In the genomic region with DNA sequence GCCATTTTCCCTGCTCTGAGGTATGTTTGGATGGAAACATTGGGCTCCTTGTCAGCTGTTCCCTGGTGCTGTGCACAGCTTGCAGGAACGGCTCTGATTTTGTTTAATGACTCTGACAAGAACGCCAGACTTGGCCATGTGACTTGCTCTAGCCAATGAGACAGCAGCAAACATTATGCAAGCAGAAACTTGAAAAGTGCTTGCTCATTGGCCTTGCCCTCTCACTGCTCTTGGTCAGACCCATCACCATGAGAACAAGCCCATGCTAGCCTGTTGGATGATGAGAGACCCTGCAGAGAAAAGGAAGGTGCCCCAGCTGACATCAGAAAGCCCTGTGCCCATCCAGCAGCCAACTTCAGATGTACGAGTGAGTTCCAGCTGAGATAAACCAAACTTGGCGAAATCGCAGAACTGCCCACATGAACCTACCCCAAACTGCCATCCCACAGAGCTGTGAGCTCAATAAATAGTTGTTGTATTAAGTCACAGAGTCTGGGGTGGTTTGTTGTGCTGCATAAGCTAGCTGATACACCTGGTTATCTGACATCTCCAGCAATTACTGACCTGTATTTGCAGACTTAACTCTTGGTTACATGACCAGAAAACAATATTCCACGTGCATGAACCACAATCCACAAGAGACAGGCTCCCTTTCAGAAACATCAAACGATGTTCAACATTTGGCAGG, we compare ENCODE assay signal across 1 cellular context.
TF ChIP-seq lines count a peak whose summit lies in the region.

No MANE protein-coding gene starts in this region.

TF ChIP-seq in K562, 482 proteins besides CTCF, POLR2A, EP300 and RAD21 (continued from another document and continues in another):
- TF ChIP-seq, protein P1, sequence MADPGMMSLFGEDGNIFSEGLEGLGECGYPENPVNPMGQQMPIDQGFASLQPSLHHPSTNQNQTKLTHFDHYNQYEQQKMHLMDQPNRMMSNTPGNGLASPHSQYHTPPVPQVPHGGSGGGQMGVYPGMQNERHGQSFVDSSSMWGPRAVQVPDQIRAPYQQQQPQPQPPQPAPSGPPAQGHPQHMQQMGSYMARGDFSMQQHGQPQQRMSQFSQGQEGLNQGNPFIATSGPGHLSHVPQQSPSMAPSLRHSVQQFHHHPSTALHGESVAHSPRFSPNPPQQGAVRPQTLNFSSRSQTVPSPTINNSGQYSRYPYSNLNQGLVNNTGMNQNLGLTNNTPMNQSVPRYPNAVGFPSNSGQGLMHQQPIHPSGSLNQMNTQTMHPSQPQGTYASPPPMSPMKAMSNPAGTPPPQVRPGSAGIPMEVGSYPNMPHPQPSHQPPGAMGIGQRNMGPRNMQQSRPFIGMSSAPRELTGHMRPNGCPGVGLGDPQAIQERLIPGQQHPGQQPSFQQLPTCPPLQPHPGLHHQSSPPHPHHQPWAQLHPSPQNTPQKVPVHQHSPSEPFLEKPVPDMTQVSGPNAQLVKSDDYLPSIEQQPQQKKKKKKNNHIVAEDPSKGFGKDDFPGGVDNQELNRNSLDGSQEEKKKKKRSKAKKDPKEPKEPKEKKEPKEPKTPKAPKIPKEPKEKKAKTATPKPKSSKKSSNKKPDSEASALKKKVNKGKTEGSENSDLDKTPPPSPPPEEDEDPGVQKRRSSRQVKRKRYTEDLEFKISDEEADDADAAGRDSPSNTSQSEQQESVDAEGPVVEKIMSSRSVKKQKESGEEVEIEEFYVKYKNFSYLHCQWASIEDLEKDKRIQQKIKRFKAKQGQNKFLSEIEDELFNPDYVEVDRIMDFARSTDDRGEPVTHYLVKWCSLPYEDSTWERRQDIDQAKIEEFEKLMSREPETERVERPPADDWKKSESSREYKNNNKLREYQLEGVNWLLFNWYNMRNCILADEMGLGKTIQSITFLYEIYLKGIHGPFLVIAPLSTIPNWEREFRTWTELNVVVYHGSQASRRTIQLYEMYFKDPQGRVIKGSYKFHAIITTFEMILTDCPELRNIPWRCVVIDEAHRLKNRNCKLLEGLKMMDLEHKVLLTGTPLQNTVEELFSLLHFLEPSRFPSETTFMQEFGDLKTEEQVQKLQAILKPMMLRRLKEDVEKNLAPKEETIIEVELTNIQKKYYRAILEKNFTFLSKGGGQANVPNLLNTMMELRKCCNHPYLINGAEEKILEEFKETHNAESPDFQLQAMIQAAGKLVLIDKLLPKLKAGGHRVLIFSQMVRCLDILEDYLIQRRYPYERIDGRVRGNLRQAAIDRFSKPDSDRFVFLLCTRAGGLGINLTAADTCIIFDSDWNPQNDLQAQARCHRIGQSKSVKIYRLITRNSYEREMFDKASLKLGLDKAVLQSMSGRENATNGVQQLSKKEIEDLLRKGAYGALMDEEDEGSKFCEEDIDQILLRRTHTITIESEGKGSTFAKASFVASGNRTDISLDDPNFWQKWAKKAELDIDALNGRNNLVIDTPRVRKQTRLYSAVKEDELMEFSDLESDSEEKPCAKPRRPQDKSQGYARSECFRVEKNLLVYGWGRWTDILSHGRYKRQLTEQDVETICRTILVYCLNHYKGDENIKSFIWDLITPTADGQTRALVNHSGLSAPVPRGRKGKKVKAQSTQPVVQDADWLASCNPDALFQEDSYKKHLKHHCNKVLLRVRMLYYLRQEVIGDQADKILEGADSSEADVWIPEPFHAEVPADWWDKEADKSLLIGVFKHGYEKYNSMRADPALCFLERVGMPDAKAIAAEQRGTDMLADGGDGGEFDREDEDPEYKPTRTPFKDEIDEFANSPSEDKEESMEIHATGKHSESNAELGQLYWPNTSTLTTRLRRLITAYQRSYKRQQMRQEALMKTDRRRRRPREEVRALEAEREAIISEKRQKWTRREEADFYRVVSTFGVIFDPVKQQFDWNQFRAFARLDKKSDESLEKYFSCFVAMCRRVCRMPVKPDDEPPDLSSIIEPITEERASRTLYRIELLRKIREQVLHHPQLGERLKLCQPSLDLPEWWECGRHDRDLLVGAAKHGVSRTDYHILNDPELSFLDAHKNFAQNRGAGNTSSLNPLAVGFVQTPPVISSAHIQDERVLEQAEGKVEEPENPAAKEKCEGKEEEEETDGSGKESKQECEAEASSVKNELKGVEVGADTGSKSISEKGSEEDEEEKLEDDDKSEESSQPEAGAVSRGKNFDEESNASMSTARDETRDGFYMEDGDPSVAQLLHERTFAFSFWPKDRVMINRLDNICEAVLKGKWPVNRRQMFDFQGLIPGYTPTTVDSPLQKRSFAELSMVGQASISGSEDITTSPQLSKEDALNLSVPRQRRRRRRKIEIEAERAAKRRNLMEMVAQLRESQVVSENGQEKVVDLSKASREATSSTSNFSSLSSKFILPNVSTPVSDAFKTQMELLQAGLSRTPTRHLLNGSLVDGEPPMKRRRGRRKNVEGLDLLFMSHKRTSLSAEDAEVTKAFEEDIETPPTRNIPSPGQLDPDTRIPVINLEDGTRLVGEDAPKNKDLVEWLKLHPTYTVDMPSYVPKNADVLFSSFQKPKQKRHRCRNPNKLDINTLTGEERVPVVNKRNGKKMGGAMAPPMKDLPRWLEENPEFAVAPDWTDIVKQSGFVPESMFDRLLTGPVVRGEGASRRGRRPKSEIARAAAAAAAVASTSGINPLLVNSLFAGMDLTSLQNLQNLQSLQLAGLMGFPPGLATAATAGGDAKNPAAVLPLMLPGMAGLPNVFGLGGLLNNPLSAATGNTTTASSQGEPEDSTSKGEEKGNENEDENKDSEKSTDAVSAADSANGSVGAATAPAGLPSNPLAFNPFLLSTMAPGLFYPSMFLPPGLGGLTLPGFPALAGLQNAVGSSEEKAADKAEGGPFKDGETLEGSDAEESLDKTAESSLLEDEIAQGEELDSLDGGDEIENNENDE (IDR thresholded peaks at IDR 0.05; ENCODE audit: low read depth, low read length): no peak
- TF ChIP-seq SMARCB1 (IDR thresholded peaks at IDR 0.05; ENCODE audit: insufficient read length, low read depth): no peak
- TF ChIP-seq RBM22 (IDR thresholded peaks at IDR 0.05; ENCODE audit: low read depth, low read length, poor library complexity, severe bottlenecking): no peak
- TF ChIP-seq FOXP1 (CRISPR knock-in tag; IDR thresholded peaks at IDR 0.05): no peak
- TF ChIP-seq RBM17 (IDR thresholded peaks at IDR 0.05; ENCODE audit: borderline replicate concordance, low read depth, low read length): no peak
- TF ChIP-seq CBFA2T2 (conservative IDR thresholded peaks at IDR 0.05): 0 out of 2 replicates have a peak, but pooled peaks have one; percentile 26
- TF ChIP-seq HDGF (IDR thresholded peaks at IDR 0.05): no peak
- TF ChIP-seq STAT5B (CRISPR knock-in tag; IDR thresholded peaks at IDR 0.05): no peak
- peak; percentile 81 for TF ChIP-seq NFE2 (IDR thresholded peaks at IDR 0.05; ENCODE audit: low read depth)
- TF ChIP-seq OTX1 (CRISPR knock-in tag; IDR thresholded peaks at IDR 0.05): no peak
- no peak for TF ChIP-seq SMARCE1 (IDR thresholded peaks at IDR 0.05)
- TF ChIP-seq CEBPG (CRISPR knock-in tag; IDR thresholded peaks at IDR 0.05): no peak
- peak in 1 of 2 experiments; percentile 24; a peak in 2 of 4 replicates for TF ChIP-seq CEBPG (tag; conservative IDR thresholded peaks at IDR 0.05 in 1 of 2, IDR thresholded peaks at IDR 0.05 in 1 of 2)
- TF ChIP-seq, protein P2, sequence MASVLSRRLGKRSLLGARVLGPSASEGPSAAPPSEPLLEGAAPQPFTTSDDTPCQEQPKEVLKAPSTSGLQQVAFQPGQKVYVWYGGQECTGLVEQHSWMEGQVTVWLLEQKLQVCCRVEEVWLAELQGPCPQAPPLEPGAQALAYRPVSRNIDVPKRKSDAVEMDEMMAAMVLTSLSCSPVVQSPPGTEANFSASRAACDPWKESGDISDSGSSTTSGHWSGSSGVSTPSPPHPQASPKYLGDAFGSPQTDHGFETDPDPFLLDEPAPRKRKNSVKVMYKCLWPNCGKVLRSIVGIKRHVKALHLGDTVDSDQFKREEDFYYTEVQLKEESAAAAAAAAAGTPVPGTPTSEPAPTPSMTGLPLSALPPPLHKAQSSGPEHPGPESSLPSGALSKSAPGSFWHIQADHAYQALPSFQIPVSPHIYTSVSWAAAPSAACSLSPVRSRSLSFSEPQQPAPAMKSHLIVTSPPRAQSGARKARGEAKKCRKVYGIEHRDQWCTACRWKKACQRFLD (CRISPR knock-in tag; IDR thresholded peaks at IDR 0.05): no peak
- no peak for TF ChIP-seq SREBF1 (IDR thresholded peaks at IDR 0.05; ENCODE audit: borderline replicate concordance, low read depth, low read length)
- no peak for TF ChIP-seq HNRNPK (IDR thresholded peaks at IDR 0.05; ENCODE audit: low read depth, low read length, poor library complexity, severe bottlenecking)
- no peak for TF ChIP-seq ZNF3 (CRISPR knock-in tag; IDR thresholded peaks at IDR 0.05)
- TF ChIP-seq, protein P3, sequence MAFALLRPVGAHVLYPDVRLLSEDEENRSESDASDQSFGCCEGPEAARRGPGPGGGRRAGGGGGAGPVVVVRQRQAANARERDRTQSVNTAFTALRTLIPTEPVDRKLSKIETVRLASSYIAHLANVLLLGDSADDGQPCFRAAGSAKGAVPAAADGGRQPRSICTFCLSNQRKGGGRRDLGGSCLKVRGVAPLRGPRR (CRISPR knock-in tag; IDR thresholded peaks at IDR 0.05): no peak
- TF ChIP-seq FOS (IDR thresholded peaks at IDR 0.05; ENCODE audit: extremely low read depth, insufficient read length): peak; percentile 78
- TF ChIP-seq, protein P4, sequence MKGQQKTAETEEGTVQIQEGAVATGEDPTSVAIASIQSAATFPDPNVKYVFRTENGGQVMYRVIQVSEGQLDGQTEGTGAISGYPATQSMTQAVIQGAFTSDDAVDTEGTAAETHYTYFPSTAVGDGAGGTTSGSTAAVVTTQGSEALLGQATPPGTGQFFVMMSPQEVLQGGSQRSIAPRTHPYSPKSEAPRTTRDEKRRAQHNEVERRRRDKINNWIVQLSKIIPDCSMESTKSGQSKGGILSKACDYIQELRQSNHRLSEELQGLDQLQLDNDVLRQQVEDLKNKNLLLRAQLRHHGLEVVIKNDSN (CRISPR knock-in tag; IDR thresholded peaks at IDR 0.05): peak; percentile 92
- TF ChIP-seq ZEB2 (IDR thresholded peaks at IDR 0.05): no peak
- no peak for TF ChIP-seq HOXB6 (CRISPR knock-in tag; IDR thresholded peaks at IDR 0.05; ENCODE audit: borderline replicate concordance)
- TF ChIP-seq, protein P5, sequence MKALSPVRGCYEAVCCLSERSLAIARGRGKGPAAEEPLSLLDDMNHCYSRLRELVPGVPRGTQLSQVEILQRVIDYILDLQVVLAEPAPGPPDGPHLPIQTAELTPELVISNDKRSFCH (CRISPR knock-in tag; IDR thresholded peaks at IDR 0.05): no peak
- TF ChIP-seq, protein P5 (tag; IDR thresholded peaks at IDR 0.05): no peak
- no peak for TF ChIP-seq TRIM24 (IDR thresholded peaks at IDR 0.05)
- no peak for TF ChIP-seq RUNX1 (IDR thresholded peaks at IDR 0.05; ENCODE audit: low read depth)
- TF ChIP-seq, protein P6, sequence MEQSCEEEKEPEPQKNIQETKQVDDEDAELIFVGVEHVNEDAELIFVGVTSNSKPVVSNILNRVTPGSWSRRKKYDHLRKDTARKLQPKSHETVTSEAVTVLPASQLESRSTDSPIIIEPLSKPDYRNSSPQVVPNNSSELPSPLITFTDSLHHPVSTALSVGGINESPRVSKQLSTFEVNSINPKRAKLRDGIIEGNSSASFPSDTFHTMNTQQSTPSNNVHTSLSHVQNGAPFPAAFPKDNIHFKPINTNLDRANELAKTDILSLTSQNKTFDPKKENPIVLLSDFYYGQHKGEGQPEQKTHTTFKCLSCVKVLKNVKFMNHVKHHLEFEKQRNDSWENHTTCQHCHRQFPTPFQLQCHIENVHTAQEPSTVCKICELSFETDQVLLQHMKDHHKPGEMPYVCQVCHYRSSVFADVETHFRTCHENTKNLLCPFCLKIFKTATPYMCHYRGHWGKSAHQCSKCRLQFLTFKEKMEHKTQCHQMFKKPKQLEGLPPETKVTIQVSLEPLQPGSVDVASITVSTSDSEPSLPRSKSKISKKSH (CRISPR knock-in tag; IDR thresholded peaks at IDR 0.05): no peak
- TF ChIP-seq ZNF143 (CRISPR knock-in tag; IDR thresholded peaks at IDR 0.05): no peak
- TF ChIP-seq, protein P7, sequence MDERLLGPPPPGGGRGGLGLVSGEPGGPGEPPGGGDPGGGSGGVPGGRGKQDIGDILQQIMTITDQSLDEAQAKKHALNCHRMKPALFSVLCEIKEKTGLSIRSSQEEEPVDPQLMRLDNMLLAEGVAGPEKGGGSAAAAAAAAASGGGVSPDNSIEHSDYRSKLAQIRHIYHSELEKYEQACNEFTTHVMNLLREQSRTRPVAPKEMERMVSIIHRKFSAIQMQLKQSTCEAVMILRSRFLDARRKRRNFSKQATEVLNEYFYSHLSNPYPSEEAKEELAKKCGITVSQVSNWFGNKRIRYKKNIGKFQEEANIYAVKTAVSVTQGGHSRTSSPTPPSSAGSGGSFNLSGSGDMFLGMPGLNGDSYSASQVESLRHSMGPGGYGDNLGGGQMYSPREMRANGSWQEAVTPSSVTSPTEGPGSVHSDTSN (CRISPR knock-in tag; IDR thresholded peaks at IDR 0.05; ENCODE audit: low read depth): no peak
- TF ChIP-seq, protein P7 (tag; conservative IDR thresholded peaks at IDR 0.05; ENCODE audit: low read depth): no peak
- TF ChIP-seq, protein P8, sequence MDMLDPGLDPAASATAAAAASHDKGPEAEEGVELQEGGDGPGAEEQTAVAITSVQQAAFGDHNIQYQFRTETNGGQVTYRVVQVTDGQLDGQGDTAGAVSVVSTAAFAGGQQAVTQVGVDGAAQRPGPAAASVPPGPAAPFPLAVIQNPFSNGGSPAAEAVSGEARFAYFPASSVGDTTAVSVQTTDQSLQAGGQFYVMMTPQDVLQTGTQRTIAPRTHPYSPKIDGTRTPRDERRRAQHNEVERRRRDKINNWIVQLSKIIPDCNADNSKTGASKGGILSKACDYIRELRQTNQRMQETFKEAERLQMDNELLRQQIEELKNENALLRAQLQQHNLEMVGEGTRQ (CRISPR knock-in tag; IDR thresholded peaks at IDR 0.05): peak; percentile 97
- TF ChIP-seq KDM1A (IDR thresholded peaks at IDR 0.05): peak; percentile 59 to 64
- TF ChIP-seq, protein P9, sequence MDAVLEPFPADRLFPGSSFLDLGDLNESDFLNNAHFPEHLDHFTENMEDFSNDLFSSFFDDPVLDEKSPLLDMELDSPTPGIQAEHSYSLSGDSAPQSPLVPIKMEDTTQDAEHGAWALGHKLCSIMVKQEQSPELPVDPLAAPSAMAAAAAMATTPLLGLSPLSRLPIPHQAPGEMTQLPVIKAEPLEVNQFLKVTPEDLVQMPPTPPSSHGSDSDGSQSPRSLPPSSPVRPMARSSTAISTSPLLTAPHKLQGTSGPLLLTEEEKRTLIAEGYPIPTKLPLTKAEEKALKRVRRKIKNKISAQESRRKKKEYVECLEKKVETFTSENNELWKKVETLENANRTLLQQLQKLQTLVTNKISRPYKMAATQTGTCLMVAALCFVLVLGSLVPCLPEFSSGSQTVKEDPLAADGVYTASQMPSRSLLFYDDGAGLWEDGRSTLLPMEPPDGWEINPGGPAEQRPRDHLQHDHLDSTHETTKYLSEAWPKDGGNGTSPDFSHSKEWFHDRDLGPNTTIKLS (IDR thresholded peaks at IDR 0.05; ENCODE audit: borderline replicate concordance, low read depth): no peak
- no peak for TF ChIP-seq KAT7 (CRISPR knock-in tag; IDR thresholded peaks at IDR 0.05; ENCODE audit: borderline replicate concordance)
- TF ChIP-seq ZZZ3 (IDR thresholded peaks at IDR 0.05): no peak
- TF ChIP-seq ELF1 (tag; IDR thresholded peaks at IDR 0.05): no peak
- no peak for TF ChIP-seq NBN (IDR thresholded peaks at IDR 0.05; ENCODE audit: low read depth)
- no peak for TF ChIP-seq ZFP30 (CRISPR knock-in tag; IDR thresholded peaks at IDR 0.05; ENCODE audit: borderline replicate concordance)
- TF ChIP-seq NFE2L1 (tag; IDR thresholded peaks at IDR 0.05; ENCODE audit: borderline replicate concordance, low read depth): 0 out of 2 replicates have a peak, but pooled peaks have one; percentile 10
